2 cellular contexts compared by ENCODE assay signal in genomic region chr1:237864338-237865244, GRCh38.
TF ChIP-seq lines count a peak whose summit lies in the region.

No MANE protein-coding gene starts in this region.

TF ChIP-seq in HEK293, 187 proteins besides CTCF, POLR2A, EP300 and RAD21 (continued from another document and continues in another):
- TF ChIP-seq WT1 (tag by site-specific recombination; IDR thresholded peaks at IDR 0.05) = no peak
- TF ChIP-seq BCL11B (tag by site-specific recombination; IDR thresholded peaks at IDR 0.05; ENCODE audit: low read depth) = peak; percentile 99
- TF ChIP-seq ZNF654 (tag by site-specific recombination; IDR thresholded peaks at IDR 0.05; ENCODE audit: low read depth) = peak; percentile 80
- no peak for TF ChIP-seq SCRT1 (tag by site-specific recombination; IDR thresholded peaks at IDR 0.05; ENCODE audit: borderline replicate concordance)
- TF ChIP-seq ZSCAN5A (tag by site-specific recombination; IDR thresholded peaks at IDR 0.05) = 0 out of 2 replicates have a peak, but pooled peaks have one; percentile 46
- TF ChIP-seq HOXC10 (CRISPR knock-in tag; IDR thresholded peaks at IDR 0.05) = no peak
- TF ChIP-seq GFI1B (tag by site-specific recombination; IDR thresholded peaks at IDR 0.05) = no peak
- peak; percentile 71; the same call in 1 of the 2 replicates for TF ChIP-seq ZFP37 (tag by site-specific recombination; IDR thresholded peaks at IDR 0.05)
- TF ChIP-seq ZNF335 (tag by site-specific recombination; conservative IDR thresholded peaks at IDR 0.05) = peak; percentile 51; the same call in 1 of the 2 replicates
- peak; percentile 53; the same call in 1 of the 2 replicates for TF ChIP-seq ZNF394 (tag by site-specific recombination; IDR thresholded peaks at IDR 0.05; ENCODE audit: borderline replicate concordance)
- no peak for TF ChIP-seq ZBTB1 (tag by site-specific recombination; IDR thresholded peaks at IDR 0.05)
- TF ChIP-seq ZNF23 (tag by site-specific recombination; IDR thresholded peaks at IDR 0.05; ENCODE audit: borderline replicate concordance) = no peak
- TF ChIP-seq OVOL3 (tag by site-specific recombination; IDR thresholded peaks at IDR 0.05) = 0 out of 2 replicates have a peak, but pooled peaks have one; percentile 25
- no peak for TF ChIP-seq GLI2 (tag by site-specific recombination; IDR thresholded peaks at IDR 0.05; ENCODE audit: borderline replicate concordance, low read depth)
- no peak for TF ChIP-seq FEZF1 (tag by site-specific recombination; IDR thresholded peaks at IDR 0.05)
- TF ChIP-seq ATF2 (tag by site-specific recombination; IDR thresholded peaks at IDR 0.05; ENCODE audit: low read depth) = no peak
- TF ChIP-seq ZNF580 (tag by site-specific recombination; IDR thresholded peaks at IDR 0.05) = 0 out of 2 replicates have a peak, but pooled peaks have one; percentile 24
- TF ChIP-seq, protein P1, sequence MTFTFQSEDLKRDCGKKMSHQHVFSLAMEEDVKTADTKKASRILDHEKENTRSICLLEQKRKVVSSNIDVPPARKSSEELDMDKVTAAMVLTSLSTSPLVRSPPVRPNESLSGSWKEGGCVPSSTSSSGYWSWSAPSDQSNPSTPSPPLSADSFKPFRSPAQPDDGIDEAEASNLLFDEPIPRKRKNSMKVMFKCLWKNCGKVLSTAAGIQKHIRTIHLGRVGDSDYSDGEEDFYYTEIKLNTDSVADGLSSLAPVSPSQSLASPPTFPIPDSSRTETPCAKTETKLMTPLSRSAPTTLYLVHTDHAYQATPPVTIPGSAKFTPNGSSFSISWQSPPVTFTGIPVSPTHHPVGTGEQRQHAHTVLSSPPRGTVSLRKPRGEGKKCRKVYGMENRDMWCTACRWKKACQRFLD (tag by site-specific recombination; IDR thresholded peaks at IDR 0.05) = no peak
- no peak for TF ChIP-seq RBAK (tag by site-specific recombination; IDR thresholded peaks at IDR 0.05)
- no peak for TF ChIP-seq ZNF350 (tag by site-specific recombination; IDR thresholded peaks at IDR 0.05)
- TF ChIP-seq, protein P2, sequence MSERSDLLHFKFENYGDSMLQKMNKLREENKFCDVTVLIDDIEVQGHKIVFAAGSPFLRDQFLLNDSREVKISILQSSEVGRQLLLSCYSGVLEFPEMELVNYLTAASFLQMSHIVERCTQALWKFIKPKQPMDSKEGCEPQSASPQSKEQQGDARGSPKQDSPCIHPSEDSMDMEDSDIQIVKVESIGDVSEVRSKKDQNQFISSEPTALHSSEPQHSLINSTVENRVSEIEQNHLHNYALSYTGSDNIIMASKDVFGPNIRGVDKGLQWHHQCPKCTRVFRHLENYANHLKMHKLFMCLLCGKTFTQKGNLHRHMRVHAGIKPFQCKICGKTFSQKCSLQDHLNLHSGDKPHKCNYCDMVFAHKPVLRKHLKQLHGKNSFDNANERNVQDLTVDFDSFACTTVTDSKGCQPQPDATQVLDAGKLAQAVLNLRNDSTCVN (tag by site-specific recombination; optimal IDR thresholded peaks at IDR 0.05) = peak; percentile 59
- peak; percentile 50; the same call in 1 of the 2 replicates for TF ChIP-seq ZNF24 (tag by site-specific recombination; IDR thresholded peaks at IDR 0.05)
- peak; percentile 26; the same call in 1 of the 2 replicates for TF ChIP-seq ZNF629 (tag by site-specific recombination; IDR thresholded peaks at IDR 0.05)

TF ChIP-seq in GM12878, 131 proteins besides CTCF, POLR2A, EP300 and RAD21 (continued from another document and continues in another):
- TF ChIP-seq, protein P3, sequence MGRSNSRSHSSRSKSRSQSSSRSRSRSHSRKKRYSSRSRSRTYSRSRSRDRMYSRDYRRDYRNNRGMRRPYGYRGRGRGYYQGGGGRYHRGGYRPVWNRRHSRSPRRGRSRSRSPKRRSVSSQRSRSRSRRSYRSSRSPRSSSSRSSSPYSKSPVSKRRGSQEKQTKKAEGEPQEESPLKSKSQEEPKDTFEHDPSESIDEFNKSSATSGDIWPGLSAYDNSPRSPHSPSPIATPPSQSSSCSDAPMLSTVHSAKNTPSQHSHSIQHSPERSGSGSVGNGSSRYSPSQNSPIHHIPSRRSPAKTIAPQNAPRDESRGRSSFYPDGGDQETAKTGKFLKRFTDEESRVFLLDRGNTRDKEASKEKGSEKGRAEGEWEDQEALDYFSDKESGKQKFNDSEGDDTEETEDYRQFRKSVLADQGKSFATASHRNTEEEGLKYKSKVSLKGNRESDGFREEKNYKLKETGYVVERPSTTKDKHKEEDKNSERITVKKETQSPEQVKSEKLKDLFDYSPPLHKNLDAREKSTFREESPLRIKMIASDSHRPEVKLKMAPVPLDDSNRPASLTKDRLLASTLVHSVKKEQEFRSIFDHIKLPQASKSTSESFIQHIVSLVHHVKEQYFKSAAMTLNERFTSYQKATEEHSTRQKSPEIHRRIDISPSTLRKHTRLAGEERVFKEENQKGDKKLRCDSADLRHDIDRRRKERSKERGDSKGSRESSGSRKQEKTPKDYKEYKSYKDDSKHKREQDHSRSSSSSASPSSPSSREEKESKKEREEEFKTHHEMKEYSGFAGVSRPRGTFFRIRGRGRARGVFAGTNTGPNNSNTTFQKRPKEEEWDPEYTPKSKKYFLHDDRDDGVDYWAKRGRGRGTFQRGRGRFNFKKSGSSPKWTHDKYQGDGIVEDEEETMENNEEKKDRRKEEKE (IDR thresholded peaks at IDR 0.05) = no peak
- no peak for TF ChIP-seq RELB (IDR thresholded peaks at IDR 0.05; ENCODE audit: low read depth)
- no peak for TF ChIP-seq TARDBP (IDR thresholded peaks at IDR 0.05; ENCODE audit: borderline replicate concordance)
- TF ChIP-seq RBBP5 (conservative IDR thresholded peaks at IDR 0.05) = no peak
- TF ChIP-seq SREBF2 (IDR thresholded peaks at IDR 0.05; ENCODE audit: low read length) = no peak
- TF ChIP-seq IRF4 (IDR thresholded peaks at IDR 0.05; ENCODE audit: low read depth, low read length) = no peak
- no peak for TF ChIP-seq RUNX3 (IDR thresholded peaks at IDR 0.05; ENCODE audit: low read length)
- no peak for TF ChIP-seq ATF2 (IDR thresholded peaks at IDR 0.05; ENCODE audit: low read length)
- no peak for TF ChIP-seq NFXL1 (IDR thresholded peaks at IDR 0.05; ENCODE audit: borderline replicate concordance)
- peak; percentile 41; the same call in 1 of the 2 replicates for TF ChIP-seq SMARCA5 (IDR thresholded peaks at IDR 0.05)
- no peak for TF ChIP-seq SMAD5 (IDR thresholded peaks at IDR 0.05; ENCODE audit: low read depth)
- peak; percentile 28; the same call in 1 of the 2 replicates for TF ChIP-seq IKZF1 (conservative IDR thresholded peaks at IDR 0.05)
- no peak for TF ChIP-seq ZBED1 (IDR thresholded peaks at IDR 0.05; ENCODE audit: borderline replicate concordance)
- TF ChIP-seq STAT1 (conservative IDR thresholded peaks at IDR 0.05) = no peak
- TF ChIP-seq SMAD1 (IDR thresholded peaks at IDR 0.05; ENCODE audit: low read depth, partially characterized antibody) = no peak
- no peak for TF ChIP-seq FOS (IDR thresholded peaks at IDR 0.05; ENCODE audit: borderline replicate concordance, extremely low read depth, insufficient read length)
- TF ChIP-seq SIX5 (IDR thresholded peaks at IDR 0.05; ENCODE audit: low read depth, low read length, severe bottlenecking) = no peak
- no peak for TF ChIP-seq RFX5 (IDR thresholded peaks at IDR 0.05; ENCODE audit: low read depth, low read length)
- TF ChIP-seq PAX5 (IDR thresholded peaks at IDR 0.05; ENCODE audit: borderline replicate concordance, low read depth, low read length) = no peak
- TF ChIP-seq, protein P4, sequence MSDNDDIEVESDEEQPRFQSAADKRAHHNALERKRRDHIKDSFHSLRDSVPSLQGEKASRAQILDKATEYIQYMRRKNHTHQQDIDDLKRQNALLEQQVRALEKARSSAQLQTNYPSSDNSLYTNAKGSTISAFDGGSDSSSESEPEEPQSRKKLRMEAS (IDR thresholded peaks at IDR 0.05; ENCODE audit: low read depth, low read length) = peak; percentile 81; the same call in 1 of the 2 replicates
- TF ChIP-seq, protein P5, sequence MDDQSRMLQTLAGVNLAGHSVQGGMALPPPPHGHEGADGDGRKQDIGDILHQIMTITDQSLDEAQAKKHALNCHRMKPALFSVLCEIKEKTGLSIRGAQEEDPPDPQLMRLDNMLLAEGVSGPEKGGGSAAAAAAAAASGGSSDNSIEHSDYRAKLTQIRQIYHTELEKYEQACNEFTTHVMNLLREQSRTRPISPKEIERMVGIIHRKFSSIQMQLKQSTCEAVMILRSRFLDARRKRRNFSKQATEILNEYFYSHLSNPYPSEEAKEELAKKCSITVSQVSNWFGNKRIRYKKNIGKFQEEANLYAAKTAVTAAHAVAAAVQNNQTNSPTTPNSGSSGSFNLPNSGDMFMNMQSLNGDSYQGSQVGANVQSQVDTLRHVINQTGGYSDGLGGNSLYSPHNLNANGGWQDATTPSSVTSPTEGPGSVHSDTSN (IDR thresholded peaks at IDR 0.05; ENCODE audit: insufficient replicate concordance, low read depth, low read length) = no peak
- TF ChIP-seq EED (IDR thresholded peaks at IDR 0.05; ENCODE audit: low read depth) = no peak
- no peak for TF ChIP-seq CHD2 (IDR thresholded peaks at IDR 0.05; ENCODE audit: borderline replicate concordance, low read depth, low read length)
- TF ChIP-seq KDM1A (IDR thresholded peaks at IDR 0.05; ENCODE audit: borderline replicate concordance) = no peak
- peak; percentile 26; the same call in 1 of the 2 replicates for TF ChIP-seq RB1 (IDR thresholded peaks at IDR 0.05; ENCODE audit: borderline replicate concordance)
- TF ChIP-seq SUPT20H (IDR thresholded peaks at IDR 0.05; ENCODE audit: borderline replicate concordance, control insufficient read depth, low read depth, low read length) = no peak
- TF ChIP-seq JUND (IDR thresholded peaks at IDR 0.05; ENCODE audit: low read depth, low read length) = no peak
- TF ChIP-seq, protein P6, sequence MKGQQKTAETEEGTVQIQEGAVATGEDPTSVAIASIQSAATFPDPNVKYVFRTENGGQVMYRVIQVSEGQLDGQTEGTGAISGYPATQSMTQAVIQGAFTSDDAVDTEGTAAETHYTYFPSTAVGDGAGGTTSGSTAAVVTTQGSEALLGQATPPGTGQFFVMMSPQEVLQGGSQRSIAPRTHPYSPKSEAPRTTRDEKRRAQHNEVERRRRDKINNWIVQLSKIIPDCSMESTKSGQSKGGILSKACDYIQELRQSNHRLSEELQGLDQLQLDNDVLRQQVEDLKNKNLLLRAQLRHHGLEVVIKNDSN (IDR thresholded peaks at IDR 0.05; ENCODE audit: borderline replicate concordance, extremely low read length, insufficient read depth, low read depth, low read length) = peak; percentile 25
- TF ChIP-seq RAD51 (IDR thresholded peaks at IDR 0.05) = no peak
- TF ChIP-seq SP1 (IDR thresholded peaks at IDR 0.05; ENCODE audit: low read depth, low read length) = no peak
- no peak for TF ChIP-seq TCF7 (IDR thresholded peaks at IDR 0.05; ENCODE audit: borderline replicate concordance)
- TF ChIP-seq ZNF622 (IDR thresholded peaks at IDR 0.05) = no peak
- TF ChIP-seq FOXM1 (IDR thresholded peaks at IDR 0.05; ENCODE audit: low read depth, low read length) = no peak
- TF ChIP-seq, protein P7, sequence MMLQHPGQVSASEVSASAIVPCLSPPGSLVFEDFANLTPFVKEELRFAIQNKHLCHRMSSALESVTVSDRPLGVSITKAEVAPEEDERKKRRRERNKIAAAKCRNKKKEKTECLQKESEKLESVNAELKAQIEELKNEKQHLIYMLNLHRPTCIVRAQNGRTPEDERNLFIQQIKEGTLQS (IDR thresholded peaks at IDR 0.05; ENCODE audit: borderline replicate concordance, extremely low read depth, low read depth, low read length) = no peak
- TF ChIP-seq, protein P8, sequence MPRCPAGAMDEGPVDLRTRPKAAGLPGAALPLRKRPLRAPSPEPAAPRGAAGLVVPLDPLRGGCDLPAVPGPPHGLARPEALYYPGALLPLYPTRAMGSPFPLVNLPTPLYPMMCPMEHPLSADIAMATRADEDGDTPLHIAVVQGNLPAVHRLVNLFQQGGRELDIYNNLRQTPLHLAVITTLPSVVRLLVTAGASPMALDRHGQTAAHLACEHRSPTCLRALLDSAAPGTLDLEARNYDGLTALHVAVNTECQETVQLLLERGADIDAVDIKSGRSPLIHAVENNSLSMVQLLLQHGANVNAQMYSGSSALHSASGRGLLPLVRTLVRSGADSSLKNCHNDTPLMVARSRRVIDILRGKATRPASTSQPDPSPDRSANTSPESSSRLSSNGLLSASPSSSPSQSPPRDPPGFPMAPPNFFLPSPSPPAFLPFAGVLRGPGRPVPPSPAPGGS (IDR thresholded peaks at IDR 0.05; ENCODE audit: borderline replicate concordance, insufficient read depth, low read depth, low read length, poor library complexity, severe bottlenecking) = no peak
- TF ChIP-seq KAT2A (conservative IDR thresholded peaks at IDR 0.05; ENCODE audit: control insufficient read depth, low read depth, low read length) = no peak
- no peak for TF ChIP-seq TCF12 (IDR thresholded peaks at IDR 0.05; ENCODE audit: low read depth, low read length)
- TF ChIP-seq E4F1 (IDR thresholded peaks at IDR 0.05; ENCODE audit: borderline replicate concordance, partially characterized antibody) = no peak
